10 cellular contexts compared by ENCODE assay signal in genomic region chr19:49470615-49470978, GRCh38. TPM values are rescaled to one million over a fixed set of nuclear protein-coding genes. Genes with fewer than 3 reads are reported as not detected.
DNase-seq lines count a peak whose midpoint lies in the region; ATAC-seq and TF ChIP-seq lines count a peak whose summit lies in the region.
"Had no signal": no experiment of that assay in that cellular context is flagged by ENCODE, and none has a peak within 500 bp of the region (broad histone marks: within the 10 kb centered on the region; RNA-seq: fewer than 3 reads in every experiment).

No MANE protein-coding gene starts in this region.

- H3K36me3 ChIP-seq in CD4-positive, CD25-positive, alpha-beta regulatory T cell (ENCODE audit: control insufficient read depth, insufficient read depth, low read length), result peaks cover 3% of the 10 kb centered on the region
- H3K36me3 ChIP-seq in OCI-LY1 (ENCODE audit: insufficient read depth, low read length), result peaks cover 4% of the 10 kb centered on the region
- H3K36me3 ChIP-seq in effector memory CD4-positive, alpha-beta T cell (ENCODE audit: control insufficient read depth, insufficient read depth, low read length), result peaks cover 8% of the 10 kb centered on the region

- no peak for DNase-seq in CD4-positive, CD25-positive, alpha-beta regulatory T cell
- DNase-seq in effector memory CD4-positive, alpha-beta T cell, result no peak
- DNase-seq in GM03348 (ENCODE audit: low spot score) (no peak), NCI-H2107 treated with DMSO at 0.1 percent for 48 hours (lab: John Stamatoyannopoulos, UW; ENCODE audit: unreplicated experiment) (no peak), GF-D8 (lab: John Stamatoyannopoulos, UW) (no peak)
- DNase-seq: C1 segment of cervical spinal cord, left cardiac atrium, NCI-H187 treated with DMSO at 0.1 percent for 48 hours had no signal

- peaks cover 9% of the 10 kb centered on the region for H3K27me3 Mint-ChIP-seq in CD4-positive, CD25-positive, alpha-beta regulatory T cell

- H3F3A ChIP-seq in OCI-LY1 (ENCODE audit: insufficient read depth, low read length), result no peaks in the 10 kb centered on the region

- H3K9ac ChIP-seq in OCI-LY1 (ENCODE audit: low read length), result no peak overlapping the region

- H3K4me1 ChIP-seq in CD4-positive, CD25-positive, alpha-beta regulatory T cell (ENCODE audit: control insufficient read depth, insufficient read depth, low read length, poor library complexity, severe bottlenecking), result peaks cover 69% of the 10 kb centered on the region
- H3K4me1 ChIP-seq in OCI-LY1 (ENCODE audit: insufficient read depth, low read length, severe bottlenecking), result peaks cover 44% of the 10 kb centered on the region
- H3K4me1 ChIP-seq in effector memory CD4-positive, alpha-beta T cell (ENCODE audit: control insufficient read depth, insufficient read depth, low read length, poor library complexity, severe bottlenecking), result peaks cover 59% of the 10 kb centered on the region

- H2AFZ ChIP-seq in OCI-LY1 (ENCODE audit: low read length), result no peak overlapping the region

- peak overlapping the region; percentile 95 to 100 (median 99) for H3K27ac Mint-ChIP-seq in CD4-positive, CD25-positive, alpha-beta regulatory T cell

- no peaks in the 10 kb centered on the region for H3K27me3 ChIP-seq in CD4-positive, CD25-positive, alpha-beta regulatory T cell (ENCODE audit: control insufficient read depth, insufficient read depth, low read length)
- H3K27me3 ChIP-seq in OCI-LY1 (ENCODE audit: insufficient read depth, low read length), result no peaks in the 10 kb centered on the region
- no peaks in the 10 kb centered on the region for H3K27me3 ChIP-seq in effector memory CD4-positive, alpha-beta T cell (replicated peaks; ENCODE audit: control insufficient read depth, insufficient read depth, low read length, poor library complexity, severe bottlenecking)

- H3K36me3 Mint-ChIP-seq in CD4-positive, CD25-positive, alpha-beta regulatory T cell, result peaks cover 4% of the 10 kb centered on the region

- H3K4me1 Mint-ChIP-seq in CD4-positive, CD25-positive, alpha-beta regulatory T cell, result peaks cover 0 to 58% (median 32%) of the 10 kb centered on the region in 4 donors

- H3K4me3 Mint-ChIP-seq in CD4-positive, CD25-positive, alpha-beta regulatory T cell, result peak overlapping the region; percentile 56 to 85 (median 73)

- no peaks in the 10 kb centered on the region for H4K20me1 ChIP-seq in OCI-LY1 (ENCODE audit: insufficient read depth, low read length)

- H3K4me3 ChIP-seq in CD4-positive, CD25-positive, alpha-beta regulatory T cell (ENCODE audit: low read depth, low read length), result no peak overlapping the region
- no peak overlapping the region for H3K4me3 ChIP-seq in OCI-LY1 (ENCODE audit: low read depth, low read length, poor library complexity, severe bottlenecking)
- no peak overlapping the region for H3K4me3 ChIP-seq in effector memory CD4-positive, alpha-beta T cell (ENCODE audit: insufficient read depth, low read depth, low read length, poor library complexity, severe bottlenecking)

- H3K4me2 ChIP-seq in OCI-LY1 (ENCODE audit: low read length), result no peak overlapping the region

- no peak for TF ChIP-seq CTCF in OCI-LY1 (IDR thresholded peaks at IDR 0.05; ENCODE audit: low read length)

- H3K9me3 Mint-ChIP-seq in CD4-positive, CD25-positive, alpha-beta regulatory T cell, result peaks cover 0 to 1% (median 0%) of the 10 kb centered on the region in 7 donors

- H3K27ac ChIP-seq in CD4-positive, CD25-positive, alpha-beta regulatory T cell (ENCODE audit: insufficient read depth, low read length, poor library complexity, severe bottlenecking), result peak overlapping the region; percentile 96
- H3K27ac ChIP-seq in OCI-LY1 (ENCODE audit: low read depth, low read length, poor library complexity, severe bottlenecking), result peak overlapping the region; percentile 21
- H3K27ac ChIP-seq in effector memory CD4-positive, alpha-beta T cell (ENCODE audit: insufficient read depth, low read length, poor library complexity, severe bottlenecking), result peak overlapping the region; percentile 93

- H3K9me3 ChIP-seq in CD4-positive, CD25-positive, alpha-beta regulatory T cell (ENCODE audit: control insufficient read depth in 2 of 2, low read length in 2 of 2), result no peaks in the 10 kb centered on the region
- H3K9me3 ChIP-seq in OCI-LY1 (ENCODE audit: low read length), result no peaks in the 10 kb centered on the region
- no peaks in the 10 kb centered on the region for H3K9me3 ChIP-seq in effector memory CD4-positive, alpha-beta T cell (ENCODE audit: control insufficient read depth, low read length)

- H3K9me2 ChIP-seq in OCI-LY1 (ENCODE audit: low read depth, low read length), result no peaks in the 10 kb centered on the region

- no peaks in the 10 kb centered on the region for H3K79me2 ChIP-seq in OCI-LY1 (ENCODE audit: insufficient read depth, low read length)

- no peak for ATAC-seq in CD4-positive, CD25-positive, alpha-beta regulatory T cell (ENCODE audit: low read depth in 2 of 2)
- ATAC-seq: left cardiac atrium, SK-N-SH treated with all-trans-retinoic acid at 6 μM for 48 hours had no signal

RNA-seq across cellular contexts. Expression of gene FLT3LG, which starts 3.4 kb away (rescaled TPM):
- 250 TPM for total RNA-seq in CD4-positive, CD25-positive, alpha-beta regulatory T cell
- 100 to 1,000 TPM; 103 to 154 (median 112) TPM for polyA plus RNA-seq in CD4-positive, CD25-positive, alpha-beta regulatory T cell

RNA-seq across cellular contexts. Expression of gene RPL13A, which starts 16.8 kb away (rescaled TPM):
- total RNA-seq in CD4-positive, CD25-positive, alpha-beta regulatory T cell, result 3,622 TPM
- polyA plus RNA-seq in CD4-positive, CD25-positive, alpha-beta regulatory T cell, result 1,000 to 10,000 TPM; 1,768 to 2,996 (median 2,546) TPM

RNA-seq across cellular contexts. Expression of gene ALDH16A1, which starts 17.6 kb away (rescaled TPM):
- 41.0 TPM for total RNA-seq in CD4-positive, CD25-positive, alpha-beta regulatory T cell
- polyA plus RNA-seq in CD4-positive, CD25-positive, alpha-beta regulatory T cell, result 10 to 100 TPM; 32.7 to 47.1 (median 42.3) TPM

RNA-seq across cellular contexts. Expression of gene PIH1D1, which starts 19.0 kb away (rescaled TPM):
- 150 TPM for total RNA-seq in CD4-positive, CD25-positive, alpha-beta regulatory T cell
- 100 to 1,000 TPM; 109 to 144 (median 118) TPM for polyA plus RNA-seq in CD4-positive, CD25-positive, alpha-beta regulatory T cell

RNA-seq across cellular contexts. Expression of gene RPS11, which starts 25.6 kb away (rescaled TPM):
- 2,000 TPM for total RNA-seq in CD4-positive, CD25-positive, alpha-beta regulatory T cell
- 1,000 to 10,000 TPM; 1,810 to 2,513 (median 2,330) TPM for polyA plus RNA-seq in CD4-positive, CD25-positive, alpha-beta regulatory T cell

Comparison
In these comparisons a context has a peak if more than half of its experiments do, and no peak if none do; other contexts are left out.
1. H3K27ac ChIP-seq: peak in every context shown above with its lines; median percentile 96 in CD4-positive, CD25-positive, alpha-beta regulatory T cell; 93 in effector memory CD4-positive, alpha-beta T cell; 21 in OCI-LY1.